ENCODE assay signal across 27 cellular contexts in the genomic region with DNA sequence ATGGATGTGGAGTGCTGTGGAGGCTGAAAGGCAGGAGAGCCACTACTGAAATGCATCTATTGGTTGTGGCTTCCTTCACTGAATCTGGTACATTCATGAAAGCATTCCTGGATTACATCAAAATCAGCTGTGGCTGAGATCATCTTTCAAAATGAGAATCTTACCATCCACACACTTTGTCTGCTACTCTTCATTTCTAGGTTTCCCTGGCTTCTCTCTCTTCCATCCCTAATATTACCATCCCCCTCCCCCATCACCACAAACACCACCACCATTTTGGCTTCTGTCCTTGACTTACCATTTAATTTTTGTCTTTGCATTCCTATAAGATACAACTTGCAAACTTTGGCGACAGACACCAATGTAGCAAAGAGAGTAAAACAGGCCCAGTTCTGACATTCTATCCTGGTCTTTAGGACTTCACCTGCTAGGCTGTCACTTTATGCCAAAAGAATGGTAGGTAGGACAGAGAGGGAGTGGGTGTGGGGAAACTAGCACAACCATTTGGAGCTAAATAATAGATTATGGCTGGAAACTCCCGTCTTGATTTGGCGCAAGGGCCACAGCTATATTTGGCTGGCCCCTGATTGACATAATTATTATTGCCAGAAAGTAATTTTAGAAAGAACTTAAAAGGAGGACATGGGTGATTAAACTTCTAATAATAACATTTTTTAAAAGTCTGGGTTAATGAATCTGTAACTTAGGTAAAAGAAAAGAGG. TPM values are rescaled to one million over a fixed set of nuclear protein-coding genes. Genes with fewer than 3 reads are reported as not detected.
A peak's percentile ranks its signal among the peaks of the same experiment; 100 is the strongest.
DNase-seq lines count a peak whose midpoint lies in the region; ATAC-seq, FAIRE-seq and TF ChIP-seq lines count a peak whose summit lies in the region.
"Had no signal": no experiment of that assay in that cellular context is flagged by ENCODE, and none has a peak within 500 bp of the region (broad histone marks: within the 10 kb centered on the region; RNA-seq: fewer than 3 reads in every experiment).

No MANE protein-coding gene starts in this region.

- CTCF ChIA-PET in HEK293 (lab: Yijun Ruan, JAX) = no interaction called here
- CTCF ChIA-PET in GM12878 (lab: Yijun Ruan, JAX) = interaction anchor here (1.1 to 12.2 kb wide), 5 partner anchors 13 to 83 kb away, joined by 3 to 153 read pairs (median 8); partner anchors contain the start of gene DUSP10
- CTCF ChIA-PET in Caco-2 (lab: Charles Lee) = no interaction called here

- H3K4me3 ChIP-seq in HEK293 (ENCODE audit: low read depth, low read length) (no peak overlapping the region), GM12878 (no peak overlapping the region), Caco-2 (ENCODE audit: low read depth, low read length) (no peak overlapping the region)
- H3K4me3 ChIP-seq: BLaER1, esophagus muscularis mucosa, left lung, tibial nerve had no signal

- no peaks in the 10 kb centered on the region for H3K4me1 ChIP-seq in HEK293 (ENCODE audit: control insufficient read depth, insufficient read depth, low read length)
- peaks cover 79% of the 10 kb centered on the region for H3K4me1 ChIP-seq in GM12878 (ENCODE audit: control insufficient read depth, insufficient read depth, low read length)
- no peaks in the 10 kb centered on the region for H3K4me1 ChIP-seq in Caco-2
- H3K4me1 ChIP-seq: esophagus muscularis mucosa, left lung, tibial nerve had no signal

- no peak overlapping the region for H3K4me3 Mint-ChIP-seq in activated naive CD8-positive, alpha-beta T cell treated with anti-CD3 and anti-CD28 coated beads for 36 hours
- H3K4me3 Mint-ChIP-seq in activated naive CD8-positive, alpha-beta T cell treated with anti-CD3 and anti-CD28 coated beads, Interleukin-2, amount 50 U/mL, for 24 hours = no peak overlapping the region
- peak overlapping the region; percentile 34 for H3K4me3 Mint-ChIP-seq in stimulated activated memory B cell treated with anti-CD40 and anti-IgM and Interleukin-4, amounts not matched to agents 10 μg/mL and 1 μg/mL and 100 μg/mL, for 72 hours
- H3K4me3 Mint-ChIP-seq in Caco-2 (ENCODE audit: unreplicated experiment) = no peak overlapping the region
- H3K4me3 Mint-ChIP-seq: activated CD4-positive, alpha-beta T cell treated with anti-CD3 and anti-CD28 coated beads, Interleukin-2, amount 10 ng/mL, durations not matched to agents 7 days and 5 days; activated CD8-positive, alpha-beta memory T cell treated with anti-CD3 and anti-CD28 coated beads, Interleukin-2, amount 10 ng/mL, durations not matched to agents 7 days and 5 days; activated T-cell treated with anti-CD3 and anti-CD28 coated beads, Interleukin-2, amount 50 U/mL, for 72 hours had no signal

- no peak for FAIRE-seq in GM12878 (lab: Jason Lieb, UNC)
- FAIRE-seq: H1, islet of Langerhans had no signal

- H3K27ac ChIP-seq in HEK293 (ENCODE audit: extremely low read depth, low read depth, low read length) (no peak overlapping the region), GM12878 (ENCODE audit: control insufficient read depth, insufficient read depth) (peak overlapping the region; percentile 90)
- H3K27ac ChIP-seq: BLaER1, esophagus muscularis mucosa, left lung, tibial nerve had no signal

- no peak overlapping the region for H2AFZ ChIP-seq in GM12878 (ENCODE audit: control insufficient read depth, low read depth, low read length)

- H3K9me3 ChIP-seq in HEK293 (ENCODE audit: control insufficient read depth, insufficient read depth, low read depth, low read length) = no peaks in the 10 kb centered on the region
- peaks cover 25% of the 10 kb centered on the region for H3K9me3 ChIP-seq in GM12878 (replicated peaks; ENCODE audit: control insufficient read depth, insufficient read depth, low read length)
- H3K9me3 ChIP-seq in Caco-2 = no peaks in the 10 kb centered on the region
- H3K9me3 ChIP-seq: BLaER1, esophagus muscularis mucosa, left lung, tibial nerve had no signal

- H4K20me1 ChIP-seq in GM12878 (ENCODE audit: control insufficient read depth, insufficient read depth) = no peaks in the 10 kb centered on the region
- H4K20me1 ChIP-seq: BLaER1 had no signal

- SMC1A ChIA-PET in GM12878 (lab: Charles Lee; ENCODE audit: uncharacterized antibody, unreplicated experiment) = interaction anchor here (0.6 to 13.2 kb wide), 19 partner anchors 9 to 338 kb away, joined by 3 to 510 read pairs (median 4); partner anchors contain the start of gene DUSP10

- BruUV-seq in GM12878 (replicated peaks; lab: Mats Ljungman, UMichigan) (TSS peak; percentile 88), Caco-2 (replicated peaks; lab: Mats Ljungman, UMichigan) (no TSS peak)

- no peaks in the 10 kb centered on the region for H3K27me3 Mint-ChIP-seq in activated naive CD8-positive, alpha-beta T cell treated with anti-CD3 and anti-CD28 coated beads for 36 hours
- H3K27me3 Mint-ChIP-seq in activated naive CD8-positive, alpha-beta T cell treated with anti-CD3 and anti-CD28 coated beads, Interleukin-2, amount 50 U/mL, for 24 hours = no peaks in the 10 kb centered on the region
- H3K27me3 Mint-ChIP-seq in stimulated activated memory B cell treated with anti-CD40 and anti-IgM and Interleukin-4, amounts not matched to agents 10 μg/mL and 1 μg/mL and 100 μg/mL, for 72 hours = no peaks in the 10 kb centered on the region
- H3K27me3 Mint-ChIP-seq in Caco-2 (ENCODE audit: insufficient read depth, unreplicated experiment) = peaks cover 22% of the 10 kb centered on the region
- H3K27me3 Mint-ChIP-seq: activated CD4-positive, alpha-beta T cell treated with anti-CD3 and anti-CD28 coated beads, Interleukin-2, amount 10 ng/mL, durations not matched to agents 7 days and 5 days; activated CD8-positive, alpha-beta memory T cell treated with anti-CD3 and anti-CD28 coated beads, Interleukin-2, amount 10 ng/mL, durations not matched to agents 7 days and 5 days; naive B cell had no signal

- in situ Hi-C loops in GM12878 (cut with MboI) = no loop called here

- DNase-seq in activated naive CD8-positive, alpha-beta T cell treated with anti-CD3 and anti-CD28 coated beads for 36 hours = no peak
- DNase-seq in activated naive CD8-positive, alpha-beta T cell treated with anti-CD3 and anti-CD28 coated beads, Interleukin-2, amount 50 U/mL, for 24 hours = no peak
- DNase-seq in GM12878 (ENCODE audit: low read depth, low spot score) (peak; percentile 66), Caco-2 (no peak), NCI-H128 (lab: John Stamatoyannopoulos, UW; ENCODE audit: unreplicated experiment) (no peak)
- DNase-seq: activated CD4-positive, alpha-beta T cell treated with anti-CD3 and anti-CD28 coated beads, Interleukin-2, amount 10 ng/mL, durations not matched to agents 7 days and 5 days; activated CD8-positive, alpha-beta memory T cell treated with anti-CD3 and anti-CD28 coated beads, Interleukin-2, amount 10 ng/mL, durations not matched to agents 7 days and 5 days; activated naive CD4-positive, alpha-beta T cell treated with anti-CD3 and anti-CD28 coated beads, Interleukin-2, amount 50 U/mL, for 16 hours; activated T-cell treated with anti-CD3 and anti-CD28 coated beads, Interleukin-2, amount 50 U/mL, for 72 hours; central memory CD4-positive, alpha-beta T cell; dermis blood vessel endothelial cell; DMS79; Karpas-422; left lung; naive B cell; NCI-H1694 treated with DMSO at 0.1 percent for 48 hours; NCI-H510A treated with DMSO at 0.1 percent for 48 hours; occipital lobe; PC-3 had no signal

- TF ChIP-seq CTCF in HEK293 (tag by site-specific recombination; IDR thresholded peaks at IDR 0.05) (no peak), GM12878 (IDR thresholded peaks at IDR 0.05 in 2 of 3, conservative IDR thresholded peaks at IDR 0.05 in 1 of 3; ENCODE audit: control insufficient read depth in 2 of 3, extremely low read depth in 1 of 3, insufficient read depth in 1 of 3, low read depth in 3 of 3, low read length in 3 of 3) (no peak), Caco-2 (IDR thresholded peaks at IDR 0.05; ENCODE audit: insufficient read depth in 1 of 2, low read depth in 1 of 2, low read length in 1 of 2, severe bottlenecking in 1 of 2, unreplicated experiment in 1 of 2) (no peak)

- H3K36me3 Mint-ChIP-seq in activated naive CD8-positive, alpha-beta T cell treated with anti-CD3 and anti-CD28 coated beads for 36 hours = peaks cover 40% of the 10 kb centered on the region
- peaks cover 2% of the 10 kb centered on the region for H3K36me3 Mint-ChIP-seq in activated naive CD8-positive, alpha-beta T cell treated with anti-CD3 and anti-CD28 coated beads, Interleukin-2, amount 50 U/mL, for 24 hours (ENCODE audit: low read depth)
- no peaks in the 10 kb centered on the region for H3K36me3 Mint-ChIP-seq in stimulated activated memory B cell treated with anti-CD40 and anti-IgM and Interleukin-4, amounts not matched to agents 10 μg/mL and 1 μg/mL and 100 μg/mL, for 72 hours
- no peaks in the 10 kb centered on the region for H3K36me3 Mint-ChIP-seq in Caco-2 (ENCODE audit: insufficient read depth, unreplicated experiment)
- H3K36me3 Mint-ChIP-seq: naive B cell had no signal

- RAD21 ChIA-PET in GM12878 (lab: Charles Lee; ENCODE audit: unreplicated experiment) = interaction anchor here (0.7 to 12.4 kb wide), 11 partner anchors 8 to 589 kb away, joined by 3 to 393 read pairs (median 9); partner anchors contain the start of gene DUSP10

- POLR2A ChIA-PET in HEK293 (lab: Yijun Ruan, JAX) (no interaction called here), GM12878 (lab: Charles Lee) (interaction anchor here (1.0 to 13.1 kb wide), 6 partner anchors 11 to 44 kb away, joined by 3 to 203 read pairs (median 5); partner anchors contain the start of gene DUSP10), Caco-2 (lab: Charles Lee) (no interaction called here)

- H3K4me2 ChIP-seq in GM12878 (ENCODE audit: control insufficient read depth, insufficient read depth) = peak overlapping the region; percentile 39
- H3K4me2 ChIP-seq: BLaER1 had no signal

- no peak for ATAC-seq in activated naive CD8-positive, alpha-beta T cell treated with anti-CD3 and anti-CD28 coated beads, Interleukin-2, amount 50 U/mL, for 24 hours
- ATAC-seq in GM12878 = peak; percentile 14
- no peak for ATAC-seq in stimulated activated memory B cell treated with anti-CD40 and anti-IgM and Interleukin-4, amounts not matched to agents 10 μg/mL and 1 μg/mL and 100 μg/mL, for 72 hours
- no peak for ATAC-seq in GM18519 (IDR thresholded peaks at IDR 0.05; ENCODE audit: low FRiP score, unreplicated experiment)
- ATAC-seq: activated CD8-positive, alpha-beta memory T cell treated with anti-CD3 and anti-CD28 coated beads, Interleukin-2, amount 10 ng/mL, durations not matched to agents 7 days and 5 days; left lung; PC-3 had no signal

- peaks cover 21% of the 10 kb centered on the region for H3K9me3 Mint-ChIP-seq in activated naive CD8-positive, alpha-beta T cell treated with anti-CD3 and anti-CD28 coated beads for 36 hours
- peaks cover 4% of the 10 kb centered on the region for H3K9me3 Mint-ChIP-seq in activated naive CD8-positive, alpha-beta T cell treated with anti-CD3 and anti-CD28 coated beads, Interleukin-2, amount 50 U/mL, for 24 hours
- H3K9me3 Mint-ChIP-seq in stimulated activated memory B cell treated with anti-CD40 and anti-IgM and Interleukin-4, amounts not matched to agents 10 μg/mL and 1 μg/mL and 100 μg/mL, for 72 hours = no peaks in the 10 kb centered on the region
- H3K9me3 Mint-ChIP-seq in Caco-2 (ENCODE audit: unreplicated experiment) = no peaks in the 10 kb centered on the region

- H3K36me3 ChIP-seq in HEK293 (ENCODE audit: control insufficient read depth in 2 of 2, insufficient read depth in 1 of 2, low read length in 2 of 2) = no peaks in the 10 kb centered on the region
- H3K36me3 ChIP-seq in GM12878 (ENCODE audit: control insufficient read depth in 2 of 2, insufficient read depth in 2 of 2, low read length in 1 of 2) = no peaks in the 10 kb centered on the region
- H3K36me3 ChIP-seq in Caco-2 (ENCODE audit: control insufficient read depth, insufficient read depth, low read length) = no peaks in the 10 kb centered on the region
- H3K36me3 ChIP-seq: BLaER1, esophagus muscularis mucosa, left lung, tibial nerve had no signal

- TF ChIP-seq RAD21 in GM12878 (IDR thresholded peaks at IDR 0.05; ENCODE audit: insufficient read depth, low read depth, low read length) = 0 out of 2 replicates have a peak, but pooled peaks have one; percentile 8

- H3K79me2 ChIP-seq in GM12878 (ENCODE audit: control insufficient read depth, insufficient read depth, low read length) = peaks cover 3% of the 10 kb centered on the region; the same call in 1 of the 2 replicates

- H3K27me3 ChIP-seq in GM12878 (replicated peaks in 1 of 2; ENCODE audit: control insufficient read depth in 2 of 2, insufficient read depth in 2 of 2, low read length in 1 of 2) (no peaks in the 10 kb centered on the region), Caco-2 (replicated peaks; ENCODE audit: control insufficient read depth, insufficient read depth, low read length) (no peaks in the 10 kb centered on the region)
- H3K27me3 ChIP-seq: BLaER1, esophagus muscularis mucosa, left lung, tibial nerve had no signal

- 44% methylated on average over 3 of the region's 3 CpGs for WGBS in GM12878 (ENCODE audit: insufficient coverage, insufficient replicate concordance, low lambda C conversion rate, missing lambda C conversion rate)

- H3K4me1 Mint-ChIP-seq in activated naive CD8-positive, alpha-beta T cell treated with anti-CD3 and anti-CD28 coated beads for 36 hours = peaks cover 62% of the 10 kb centered on the region
- peaks cover 63% of the 10 kb centered on the region for H3K4me1 Mint-ChIP-seq in activated naive CD8-positive, alpha-beta T cell treated with anti-CD3 and anti-CD28 coated beads, Interleukin-2, amount 50 U/mL, for 24 hours
- H3K4me1 Mint-ChIP-seq in stimulated activated memory B cell treated with anti-CD40 and anti-IgM and Interleukin-4, amounts not matched to agents 10 μg/mL and 1 μg/mL and 100 μg/mL, for 72 hours = peaks cover 54% of the 10 kb centered on the region
- no peaks in the 10 kb centered on the region for H3K4me1 Mint-ChIP-seq in Caco-2 (ENCODE audit: low read depth, unreplicated experiment)

- intact Hi-C loops in GM12878 (cut with micrococcal nuclease; ENCODE audit: unreplicated experiment) = no loop called here
- intact Hi-C loops in Caco-2 (cut with micrococcal nuclease; ENCODE audit: unreplicated experiment) = no loop called here

- TF ChIP-seq POLR2A in GM12878 (IDR thresholded peaks at IDR 0.05; ENCODE audit: low read depth, low read length) = no peak

- no peak overlapping the region for H3K9ac ChIP-seq in GM12878 (ENCODE audit: control insufficient read depth, insufficient read depth, low read length)
- H3K9ac ChIP-seq: BLaER1 had no signal

- peak; percentile 80 to 89; a peak in 3 of 4 replicates for TF ChIP-seq EP300 in GM12878 (IDR thresholded peaks at IDR 0.05; ENCODE audit: borderline replicate concordance in 1 of 2, control insufficient read depth in 1 of 2, low read depth in 2 of 2, low read length in 2 of 2)

- H3K27ac Mint-ChIP-seq in activated naive CD8-positive, alpha-beta T cell treated with anti-CD3 and anti-CD28 coated beads for 36 hours = peak overlapping the region; percentile 40
- H3K27ac Mint-ChIP-seq in activated naive CD8-positive, alpha-beta T cell treated with anti-CD3 and anti-CD28 coated beads, Interleukin-2, amount 50 U/mL, for 24 hours = no peak overlapping the region
- peak overlapping the region; percentile 87 for H3K27ac Mint-ChIP-seq in stimulated activated memory B cell treated with anti-CD40 and anti-IgM and Interleukin-4, amounts not matched to agents 10 μg/mL and 1 μg/mL and 100 μg/mL, for 72 hours
- H3K27ac Mint-ChIP-seq in Caco-2 (ENCODE audit: unreplicated experiment) = no peak overlapping the region
- H3K27ac Mint-ChIP-seq: activated CD4-positive, alpha-beta T cell treated with anti-CD3 and anti-CD28 coated beads, Interleukin-2, amount 10 ng/mL, durations not matched to agents 7 days and 5 days; activated CD8-positive, alpha-beta memory T cell treated with anti-CD3 and anti-CD28 coated beads, Interleukin-2, amount 10 ng/mL, durations not matched to agents 7 days and 5 days; activated T-cell treated with anti-CD3 and anti-CD28 coated beads, Interleukin-2, amount 50 U/mL, for 72 hours had no signal

RNA-seq across cellular contexts. Expression of gene DUSP10, which starts 15.1 kb away (rescaled TPM):
- 10 to 100 TPM; 32.7 to 33.0 TPM for total RNA-seq in activated naive CD8-positive, alpha-beta T cell treated with anti-CD3 and anti-CD28 coated beads for 36 hours
- total RNA-seq in GM12878 (2013; cell fraction: nucleolus; rRNA removed) = 55.2 and 55.7 TPM in 2 replicates
- total RNA-seq in GM12878 (2014; rRNA removed) (37.7 and 38.4 TPM in 2 replicates), GM12878 (2014; rRNA removed; fragmentation: Illumina TruSeq; extraction: Trizol) (33.3 and 34.9 TPM in 2 replicates), GM12878 (2021) (27.6 and 27.7 TPM in 2 replicates), Caco-2 (2022) (2.0 and 2.1 TPM in 2 replicates)
- polyA plus RNA-seq in GM12878 (2011; ENCODE audit: low read depth) = 12.1 TPM
- polyA plus RNA-seq in GM12878 (2011; rRNA removed) (32.3 and 36.7 TPM in 2 replicates), GM12878 (2014; fragmentation: Illumina TruSeq; extraction: Trizol) (26.9 and 27.4 TPM in 2 replicates), GM12878 (2014; fragmentation: Nextera tagmentation; extraction: Ambion mirVana) (10 to 100 TPM; 20.3 to 32.1 TPM), GM12878 (2014; rRNA removed) (22.9 and 27.3 TPM in 2 replicates), GM12878 (2016; fragmentation: Nextera tagmentation; extraction: Ambion mirVana) (10 to 100 TPM; 27.7 to 28.0 TPM)
- polyA plus RNA-seq in GM12878 (2011; cell fraction: cytosol; rRNA removed) = 54.2 and 57.2 TPM in 2 replicates
- 39.7 and 50.3 TPM in 2 replicates for polyA plus RNA-seq in GM12878 (2011; cell fraction: nucleus; rRNA removed)
- 17.1 and 20.4 TPM in 2 replicates for polyA plus RNA-seq in GM12878 (2012)
- polyA minus RNA-seq in GM12878 (2011; rRNA and poly(A)+ RNA removed) = 84.4 and 93.6 TPM in 2 replicates
- polyA minus RNA-seq in GM12878 (2011; cell fraction: cytosol; rRNA and poly(A)+ RNA removed) = 18.3 and 20.3 TPM in 2 replicates
- polyA minus RNA-seq in GM12878 (2011; cell fraction: nucleus; rRNA and poly(A)+ RNA removed) = 60.7 and 101 TPM in 2 replicates

Comparison
In these comparisons a context has a peak if more than half of its experiments do, and no peak if none do; other contexts are left out.
1. H3K27ac Mint-ChIP-seq: peak in activated naive CD8-positive, alpha-beta T cell treated with anti-CD3 and anti-CD28 coated beads for 36 hours (single experiment) and stimulated activated memory B cell treated with anti-CD40 and anti-IgM and Interleukin-4, amounts not matched to agents 10 μg/mL and 1 μg/mL and 100 μg/mL, for 72 hours (single experiment); none in activated naive CD8-positive, alpha-beta T cell treated with anti-CD3 and anti-CD28 coated beads, Interleukin-2, amount 50 U/mL, for 24 hours (single experiment) and Caco-2 (single experiment).